13 cellular contexts compared by ENCODE assay signal in the genomic region with DNA sequence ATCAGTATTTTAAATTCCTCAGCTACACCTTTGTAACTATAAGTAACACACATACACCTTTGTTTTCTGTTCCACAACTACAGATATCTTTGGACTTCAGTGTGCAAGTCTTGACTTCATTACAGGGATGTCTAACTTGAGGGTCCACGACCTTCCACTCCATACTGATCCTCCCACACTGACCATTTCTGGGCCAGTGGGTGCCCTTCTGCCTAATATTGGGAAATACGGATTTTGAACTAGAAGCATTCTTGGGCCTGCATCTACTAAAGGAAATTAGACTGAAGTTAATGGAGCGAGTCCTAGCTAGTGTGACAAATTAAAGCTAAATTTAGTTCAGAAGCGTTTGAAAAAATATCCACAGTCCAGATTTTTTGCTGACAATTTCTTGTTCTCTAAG. TPM values are rescaled to one million over a fixed set of nuclear protein-coding genes. Genes with fewer than 3 reads are reported as not detected.
DNase-seq lines count a peak whose midpoint lies in the region; ATAC-seq and TF ChIP-seq lines count a peak whose summit lies in the region.
"Had no signal": no experiment of that assay in that cellular context is flagged by ENCODE, and none has a peak within 500 bp of the region (broad histone marks: within the 10 kb centered on the region; RNA-seq: fewer than 3 reads in every experiment).

No MANE protein-coding gene starts in this region.

- H3K9me3 ChIP-seq in BLaER1 (no peaks in the 10 kb centered on the region), PC-3 (ENCODE audit: low read length) (no peaks in the 10 kb centered on the region), hepatocyte (ENCODE audit: low read depth) (no peaks in the 10 kb centered on the region), trophoblast cell (ENCODE audit: insufficient read depth, low read depth, low read length) (no peaks in the 10 kb centered on the region)
- H3K9me3 ChIP-seq: tibial nerve had no signal

- H2BK12ac ChIP-seq in trophoblast cell (ENCODE audit: low read length), result peak overlapping the region; percentile 61

- no peak overlapping the region for H2AFZ ChIP-seq in PC-3 (ENCODE audit: low read length)
- H2AFZ ChIP-seq in hepatocyte, result peak overlapping the region; percentile 58
- no peak overlapping the region for H2AFZ ChIP-seq in trophoblast cell (ENCODE audit: insufficient read depth, low read length, poor library complexity)

- no peak overlapping the region for H2BK120ac ChIP-seq in trophoblast cell (ENCODE audit: insufficient read depth, low read length, poor library complexity)

- WGBS in hepatocyte (ENCODE audit: low lambda C conversion rate, missing lambda C conversion rate), result 94% methylated on average over 4 of the region's 4 CpGs
- WGBS in trophoblast cell (ENCODE audit: extremely low coverage, insufficient coverage, insufficient read length), result no CpG with 5 or more reads among the region's 4 CpGs

- H3K79me2 ChIP-seq in PC-3 (ENCODE audit: low read length) (no peaks in the 10 kb centered on the region), hepatocyte (no peaks in the 10 kb centered on the region), trophoblast cell (ENCODE audit: control insufficient read depth, insufficient read depth, low read length, poor library complexity) (no peaks in the 10 kb centered on the region)

- peaks cover 14% of the 10 kb centered on the region for H3K4me1 Mint-ChIP-seq in WTC11

- DNase-seq in PC-3 (no peak), hepatocyte (ENCODE audit: low spot score) (no peak), trophoblast cell (no peak), WTC11 (ENCODE audit: low spot score) (no peak), NCI-H774 (lab: John Stamatoyannopoulos, UW) (no peak)
- DNase-seq in activated CD4-positive, CD25-positive, alpha-beta regulatory T cell (lab: John Stamatoyannopoulos, UW), result no peak
- DNase-seq: activated gamma-delta T cell, NCI-H187, NCI-H510A had no signal

- H3F3A ChIP-seq in PC-3 (ENCODE audit: low read length, unreplicated experiment), result peaks cover 4% of the 10 kb centered on the region

- POLR2A ChIA-PET in PC-3 (lab: Charles Lee; ENCODE audit: unreplicated experiment) (no interaction called here), WTC11 (lab: Charles Lee) (no interaction called here)

- no peak overlapping the region for H2BK5ac ChIP-seq in trophoblast cell (ENCODE audit: low read depth, low read length, poor library complexity)

- H3K23ac ChIP-seq in trophoblast cell (ENCODE audit: low read length), result no peak overlapping the region

- no peak overlapping the region for H4K91ac ChIP-seq in trophoblast cell (ENCODE audit: low read depth, low read length)

- no peak overlapping the region for H3K27ac Mint-ChIP-seq in WTC11

- no peak overlapping the region for H2AK5ac ChIP-seq in trophoblast cell (ENCODE audit: low read length)

- H3K27ac ChIP-seq in BLaER1 (no peak overlapping the region), PC-3 (ENCODE audit: low read length) (peak overlapping the region; percentile 80), hepatocyte (peak overlapping the region; percentile 87), trophoblast cell (ENCODE audit: low read depth, low read length) (no peak overlapping the region)

- H3K27me3 ChIP-seq in BLaER1 (no peaks in the 10 kb centered on the region), PC-3 (ENCODE audit: low read length) (no peaks in the 10 kb centered on the region), hepatocyte (no peaks in the 10 kb centered on the region), trophoblast cell (ENCODE audit: insufficient read depth, low read length) (no peaks in the 10 kb centered on the region)
- H3K27me3 ChIP-seq: tibial nerve had no signal

- intact Hi-C loops in PC-3 (cut with micrococcal nuclease), result no loop called here

- H3K27me3 Mint-ChIP-seq in WTC11 (ENCODE audit: low read depth), result peaks cover 51% of the 10 kb centered on the region

- peaks cover 11% of the 10 kb centered on the region for H3K79me1 ChIP-seq in trophoblast cell (ENCODE audit: low read length)

- H3K9ac ChIP-seq in BLaER1 (no peak overlapping the region), PC-3 (ENCODE audit: low read length) (no peak overlapping the region), trophoblast cell (ENCODE audit: low read length) (no peak overlapping the region)

- no peak overlapping the region for H3K14ac ChIP-seq in trophoblast cell (ENCODE audit: low read length)

- H3K9me3 Mint-ChIP-seq in WTC11, result no peaks in the 10 kb centered on the region

- H4K8ac ChIP-seq in trophoblast cell (ENCODE audit: low read depth, low read length), result no peak overlapping the region

- no peak overlapping the region for H3K4me3 Mint-ChIP-seq in WTC11

- H3K4ac ChIP-seq in trophoblast cell (ENCODE audit: low read depth, low read length), result no peak overlapping the region

- no TSS peak for BruUV-seq in PC-3 (replicated peaks; lab: Mats Ljungman, UMichigan)

- ATAC-seq in PC-3 (no peak), HG02763 (IDR thresholded peaks at IDR 0.05; ENCODE audit: unreplicated experiment) (no peak), WTC11 (no peak)

- H3K4me3 ChIP-seq in BLaER1 (no peak overlapping the region), PC-3 (ENCODE audit: low read length) (no peak overlapping the region), hepatocyte (no peak overlapping the region), trophoblast cell (ENCODE audit: low read depth, low read length) (no peak overlapping the region)
- H3K4me3 ChIP-seq: tibial nerve had no signal

- no peaks in the 10 kb centered on the region for H4K20me1 ChIP-seq in BLaER1
- no peaks in the 10 kb centered on the region for H4K20me1 ChIP-seq in PC-3 (ENCODE audit: low read length)
- no peaks in the 10 kb centered on the region for H4K20me1 ChIP-seq in hepatocyte (ENCODE audit: insufficient read depth, poor library complexity, severe bottlenecking)

- H3K36me3 ChIP-seq in BLaER1 (no peaks in the 10 kb centered on the region), PC-3 (ENCODE audit: low read depth, low read length) (no peaks in the 10 kb centered on the region), hepatocyte (replicated peaks; ENCODE audit: insufficient read depth, low read depth) (no peaks in the 10 kb centered on the region), trophoblast cell (ENCODE audit: control insufficient read depth in 1 of 2, insufficient read depth in 2 of 2, low read length in 2 of 2) (no peaks in the 10 kb centered on the region)
- H3K36me3 ChIP-seq: tibial nerve had no signal

- H3K4me1 ChIP-seq in BLaER1 (peaks cover 13% of the 10 kb centered on the region), PC-3 (ENCODE audit: insufficient read depth, low read length) (peaks cover 37% of the 10 kb centered on the region), hepatocyte (ENCODE audit: insufficient read depth) (peaks cover 27% of the 10 kb centered on the region), trophoblast cell (ENCODE audit: control insufficient read depth in 1 of 2, insufficient read depth in 2 of 2, low read length in 2 of 2) (peaks cover 10 to 14% of the 10 kb centered on the region in 2 experiments)

- no peaks in the 10 kb centered on the region for H3K36me3 Mint-ChIP-seq in WTC11

- no peak overlapping the region for H4K12ac ChIP-seq in trophoblast cell (ENCODE audit: low read depth, low read length)

- TF ChIP-seq CTCF in PC-3 (conservative IDR thresholded peaks at IDR 0.05; ENCODE audit: low read depth, low read length), result no peak
- TF ChIP-seq CTCF in hepatocyte (IDR thresholded peaks at IDR 0.05; ENCODE audit: poor library complexity), result no peak
- no peak for TF ChIP-seq CTCF in WTC11 (IDR thresholded peaks at IDR 0.05)

- H3K9me2 ChIP-seq in PC-3 (replicated peaks; ENCODE audit: low read length), result no peaks in the 10 kb centered on the region
- H3K9me2 ChIP-seq in hepatocyte (replicated peaks; ENCODE audit: insufficient read depth), result no peaks in the 10 kb centered on the region

- H3K18ac ChIP-seq in trophoblast cell (ENCODE audit: low read length), result no peak overlapping the region

- CTCF ChIA-PET in PC-3 (lab: Charles Lee) (no interaction called here), WTC11 (lab: Charles Lee) (no interaction called here)

- H3K4me2 ChIP-seq in BLaER1 (peak overlapping the region; percentile 29; the same call in 1 of the 2 replicates), PC-3 (ENCODE audit: low read length) (no peak overlapping the region), hepatocyte (peak overlapping the region; percentile 68), trophoblast cell (ENCODE audit: low read length) (no peak overlapping the region)

TF ChIP-seq in WTC11, 78 proteins besides CTCF, POLR2A, EP300 and RAD21:
- TF ChIP-seq SOX15 (CRISPR knock-in tag; IDR thresholded peaks at IDR 0.05) (no peak), CREB1 (CRISPR knock-in tag; IDR thresholded peaks at IDR 0.05) (no peak), ZNF396 (CRISPR knock-in tag; IDR thresholded peaks at IDR 0.05; ENCODE audit: borderline replicate concordance) (no peak), ATF1 (CRISPR knock-in tag; IDR thresholded peaks at IDR 0.05) (no peak)
- TF ChIP-seq, protein P1, sequence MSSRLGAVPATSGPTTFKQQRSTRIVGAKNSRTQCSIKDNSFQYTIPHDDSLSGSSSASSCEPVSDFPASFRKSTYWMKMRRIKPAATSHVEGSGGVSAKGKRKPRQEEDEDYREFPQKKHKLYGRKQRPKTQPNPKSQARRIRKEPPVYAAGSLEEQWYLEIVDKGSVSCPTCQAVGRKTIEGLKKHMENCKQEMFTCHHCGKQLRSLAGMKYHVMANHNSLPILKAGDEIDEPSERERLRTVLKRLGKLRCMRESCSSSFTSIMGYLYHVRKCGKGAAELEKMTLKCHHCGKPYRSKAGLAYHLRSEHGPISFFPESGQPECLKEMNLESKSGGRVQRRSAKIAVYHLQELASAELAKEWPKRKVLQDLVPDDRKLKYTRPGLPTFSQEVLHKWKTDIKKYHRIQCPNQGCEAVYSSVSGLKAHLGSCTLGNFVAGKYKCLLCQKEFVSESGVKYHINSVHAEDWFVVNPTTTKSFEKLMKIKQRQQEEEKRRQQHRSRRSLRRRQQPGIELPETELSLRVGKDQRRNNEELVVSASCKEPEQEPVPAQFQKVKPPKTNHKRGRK (CRISPR knock-in tag; IDR thresholded peaks at IDR 0.05; ENCODE audit: borderline replicate concordance), result no peak

RNA-seq across cellular contexts. Expression of a gene that starts 9.9 kb away (rescaled TPM):
- total RNA-seq in PC-3 (2014; rRNA removed) (not detected in 2 replicates), hepatocyte (3.2 and 3.3 TPM in 2 replicates), WTC11 (2021) (not detected in 3 replicates)
- polyA plus RNA-seq in hepatocyte, result 1.3 and 2.5 TPM in 2 replicates
- polyA plus RNA-seq in trophoblast cell (2013), result not detected in 2 replicates
- total RNA-seq: mucosa of gallbladder, tibial nerve had no signal

RNA-seq across cellular contexts. Expression of a gene that starts 35.0 kb away (rescaled TPM):
- 23.0 and 30.9 TPM in 2 replicates for total RNA-seq in PC-3 (2014; rRNA removed)
- 80.6 and 87.3 TPM in 2 replicates for total RNA-seq in hepatocyte
- 20.7 and 22.2 TPM in 2 replicates for polyA plus RNA-seq in hepatocyte
- polyA plus RNA-seq in trophoblast cell (2013), result 22.0 and 22.6 TPM in 2 replicates
- 36.1 to 43.0 TPM (median 40.1 TPM) in 3 replicates for total RNA-seq in WTC11 (2021)

RNA-seq across cellular contexts. Expression of a gene that starts 52.0 kb away (rescaled TPM):
- total RNA-seq in PC-3 (2014; rRNA removed) (15.9 and 19.1 TPM in 2 replicates), hepatocyte (28.2 and 29.0 TPM in 2 replicates), WTC11 (2021) (63.9 to 67.3 TPM (median 65.3 TPM) in 3 replicates)
- 21.3 and 26.0 TPM in 2 replicates for polyA plus RNA-seq in hepatocyte
- polyA plus RNA-seq in trophoblast cell (2013), result 45.2 and 49.1 TPM in 2 replicates

Comparison
In these comparisons a context has a peak if more than half of its experiments do, and no peak if none do; other contexts are left out.
1. H3K27ac ChIP-seq: peak in PC-3 (single experiment) and hepatocyte (single experiment); none in BLaER1 (single experiment) and trophoblast cell (single experiment).
2. H3K4me2 ChIP-seq: peak in BLaER1 (single experiment) and hepatocyte (single experiment); none in PC-3 (single experiment) and trophoblast cell (single experiment).